In genomic region chr16:69691980-69692911, GRCh38 we compare ENCODE assay signal across 12 cellular contexts. TPM values are rescaled to one million over a fixed set of nuclear protein-coding genes. Genes with fewer than 3 reads are reported as not detected.
DNase-seq lines count a peak whose midpoint lies in the region; ATAC-seq and TF ChIP-seq lines count a peak whose summit lies in the region.
"Had no signal": no experiment of that assay in that cellular context is flagged by ENCODE, and none has a peak within 500 bp of the region (broad histone marks: within the 10 kb centered on the region; RNA-seq: fewer than 3 reads in every experiment).

No MANE protein-coding gene starts in this region.

- POLR2A ChIA-PET in WTC11 (lab: Charles Lee), result no interaction called here

- no peaks in the 10 kb centered on the region for H3K4me1 Mint-ChIP-seq in WTC11

- no peak for TF ChIP-seq POLR2A in uterus (IDR thresholded peaks at IDR 0.05)

- H3K4me3 Mint-ChIP-seq in WTC11, result no peak overlapping the region

- ATAC-seq in left cardiac atrium (peak; percentile 53 to 72), Right ventricle myocardium inferior (no peak), WTC11 (no peak), GM19324 (IDR thresholded peaks at IDR 0.05; ENCODE audit: low FRiP score, unreplicated experiment) (no peak)

- intact Hi-C loops in left cardiac atrium (cut with DNase I) (no loop called here), Right ventricle myocardium inferior (cut with DNase I) (no loop called here), uterus (cut with DNase I; ENCODE audit: low total_unique reads) (no loop called here)

- no peaks in the 10 kb centered on the region for H3K9me3 Mint-ChIP-seq in WTC11

- no peak for TF ChIP-seq CTCF in WTC11 (IDR thresholded peaks at IDR 0.05)
- no peak for TF ChIP-seq CTCF in uterus (IDR thresholded peaks at IDR 0.05)

- no peaks in the 10 kb centered on the region for H3K36me3 ChIP-seq in uterus
- H3K36me3 ChIP-seq: ovary had no signal

- H3K27me3 Mint-ChIP-seq in WTC11 (ENCODE audit: low read depth), result no peaks in the 10 kb centered on the region

- no peaks in the 10 kb centered on the region for H3K9me3 ChIP-seq in uterus
- H3K9me3 ChIP-seq: MG63, ovary had no signal

- CTCF ChIA-PET in WTC11 (lab: Charles Lee), result no interaction called here

- 0 out of 2 replicates have a peak overlapping the region, but pooled peaks have one; percentile 3 for H3K27ac Mint-ChIP-seq in WTC11

- H3K4me3 ChIP-seq in uterus, result no peak overlapping the region
- H3K4me3 ChIP-seq: MG63, ovary had no signal

- peaks cover 0 to 6% of the 10 kb centered on the region in 2 donors for H3K4me1 ChIP-seq in uterus

- DNase-seq in left cardiac atrium, result no peak
- no peak for DNase-seq in Right ventricle myocardium inferior (ENCODE audit: missing footprints)
- no peak for DNase-seq in WTC11 (ENCODE audit: low spot score)
- DNase-seq in hepatic stellate cell (ENCODE audit: low spot score), result peak; percentile 21
- no peak for DNase-seq in uterus
- DNase-seq in GM19240 (ENCODE audit: insufficient read length, low spot score), result no peak
- DNase-seq in NCI-H1105 (lab: John Stamatoyannopoulos, UW), result no peak
- DNase-seq: effector CD8-positive, alpha-beta T cell; MG63; NCI-H774; ovary had no signal

- H3K27me3 ChIP-seq in uterus, result no peaks in the 10 kb centered on the region
- H3K27me3 ChIP-seq: MG63, ovary had no signal

- peak overlapping the region; percentile 63 to 79 for H3K27ac ChIP-seq in uterus
- H3K27ac ChIP-seq: ovary had no signal

- H3K36me3 Mint-ChIP-seq in WTC11, result peaks cover 43% of the 10 kb centered on the region

TF ChIP-seq in WTC11, 78 proteins besides CTCF, POLR2A, EP300 and RAD21:
- TF ChIP-seq JAZF1 (CRISPR knock-in tag; IDR thresholded peaks at IDR 0.05), result no peak
- no peak for TF ChIP-seq ZSCAN18 (CRISPR knock-in tag; IDR thresholded peaks at IDR 0.05)
- no peak for TF ChIP-seq ZNF512 (CRISPR knock-in tag; IDR thresholded peaks at IDR 0.05; ENCODE audit: borderline replicate concordance)
- TF ChIP-seq STAT6 (CRISPR knock-in tag; conservative IDR thresholded peaks at IDR 0.05; ENCODE audit: low read depth), result no peak

RNA-seq across cellular contexts. Expression of gene NQO1, which starts 34.1 kb away (rescaled TPM):
- total RNA-seq in left cardiac atrium (10 to 100 TPM; 36.3 to 50.6 TPM), Right ventricle myocardium inferior (48.0 TPM), WTC11 (2021) (32.6 to 38.9 TPM (median 34.7 TPM) in 3 replicates), uterus (10 to 100 TPM; 14.7 to 23.8 (median 19.6) TPM)

Comparison
In these comparisons a context has a peak if more than half of its experiments do, and no peak if none do; other contexts are left out.
1. ATAC-seq: peak in left cardiac atrium (2 of 2); none in Right ventricle myocardium inferior (single experiment), WTC11 (single experiment) and GM19324 (single experiment).